Comparison of ENCODE assay signal across 15 cellular contexts in the genomic region with DNA sequence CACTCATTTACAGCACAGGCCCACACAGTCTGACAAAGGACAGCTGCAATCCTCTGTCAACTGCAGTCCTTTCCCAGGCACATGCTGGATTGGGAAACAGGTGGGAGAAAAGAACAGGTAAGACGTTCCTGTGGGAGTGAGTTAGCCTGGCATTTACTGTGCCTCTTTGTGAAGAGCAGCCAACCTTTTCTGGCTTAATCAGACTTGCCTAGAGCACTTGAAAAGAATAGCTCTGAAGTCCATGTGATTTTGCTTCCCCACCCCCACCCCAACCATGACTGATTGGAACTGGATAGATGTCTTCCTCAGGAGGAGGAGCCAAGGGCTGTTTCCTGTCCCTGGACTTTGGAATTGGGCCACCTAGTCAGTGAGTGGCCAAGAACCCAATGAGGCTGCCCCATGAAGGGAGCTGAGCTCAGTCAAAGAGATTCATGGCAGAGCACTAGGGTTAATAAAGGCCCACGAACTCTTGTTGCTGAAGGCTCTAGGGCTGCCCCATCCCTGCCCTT. TPM values are rescaled to one million over a fixed set of nuclear protein-coding genes. Genes with fewer than 3 reads are reported as not detected.
DNase-seq lines count a peak whose midpoint lies in the region; ATAC-seq, FAIRE-seq and TF ChIP-seq lines count a peak whose summit lies in the region.
"Had no signal": no experiment of that assay in that cellular context is flagged by ENCODE, and none has a peak within 500 bp of the region (broad histone marks: within the 10 kb centered on the region; RNA-seq: fewer than 3 reads in every experiment).

No MANE protein-coding gene starts in this region.

- 0 out of 2 replicates have a peak overlapping the region, but pooled peaks have one; percentile 3 for H2AFZ ChIP-seq in H1 (ENCODE audit: low read length)
- H2AFZ ChIP-seq: PC-9 had no signal

- ATAC-seq in right cardiac atrium (no peak), Right ventricle myocardium superior (ENCODE audit: poor library complexity) (no peak), psoas muscle (no peak)
- no peak for ATAC-seq in activated T-helper 17 cell treated with anti-CD3 and anti-CD28 coated beads, Interleukin-2, amount 50 U/mL, for 72 hours (replicated peaks)

- no peaks in the 10 kb centered on the region for H3K4me1 Mint-ChIP-seq in activated T-helper 17 cell treated with anti-CD3 and anti-CD28 coated beads, Interleukin-2, amount 50 U/mL, for 72 hours

- DNase-seq in right cardiac atrium = no peak
- DNase-seq in Right ventricle myocardium superior = no peak
- no peak for DNase-seq in H1 (ENCODE audit: low read depth in 1 of 2, low spot score in 2 of 2)
- DNase-seq in mucosa of gallbladder (ENCODE audit: low spot score) = peak; percentile 15
- no peak for DNase-seq in hypothalamus (lab: John Stamatoyannopoulos, UW)
- DNase-seq in psoas muscle = no peak
- DNase-seq: H7, Karpas-422, MM.1S, NCI-H1092 treated with DMSO at 0.1 percent for 48 hours, NCI-H524, PC-9 had no signal

- no peaks in the 10 kb centered on the region; the same call in 1 of the 2 replicates for H3K23me2 ChIP-seq in H1 (ENCODE audit: low read depth, low read length)

- H4K8ac ChIP-seq in H1 (ENCODE audit: extremely low read depth, insufficient read depth, low read length) = no peak overlapping the region

- peaks cover 8% of the 10 kb centered on the region for H3K36me3 Mint-ChIP-seq in activated T-helper 17 cell treated with anti-CD3 and anti-CD28 coated beads, Interleukin-2, amount 50 U/mL, for 72 hours (ENCODE audit: low read depth)
- H3K36me3 Mint-ChIP-seq: CD14-positive monocyte had no signal

- H3K27ac ChIP-seq in right cardiac atrium (ENCODE audit: low read length) (peak overlapping the region; percentile 47), H1 (ENCODE audit: low read depth, low read length) (no peak overlapping the region), psoas muscle (no peak overlapping the region)
- H3K27ac ChIP-seq: PC-9 had no signal

- no peak overlapping the region for H2BK12ac ChIP-seq in H1 (ENCODE audit: low read depth, low read length)

- H3K4ac ChIP-seq in H1 (replicated peaks; ENCODE audit: insufficient read length, low read depth, low read length) = no peak overlapping the region

- intact Hi-C loops in right cardiac atrium (cut with DNase I) = loop anchor here in 1 of 4 donors (10.0 kb wide), 1 partner anchor 51 kb away; the partner anchor contains the start of gene LIPH
- intact Hi-C loops in Right ventricle myocardium superior (cut with DNase I) = loop anchor here (5.0 kb wide), 1 partner anchor 74 kb away; no protein-coding TSS in a partner anchor
- intact Hi-C loops in psoas muscle (cut with DNase I) = no loop called here

- no peak overlapping the region for H3K56ac ChIP-seq in H1 (replicated peaks; ENCODE audit: insufficient read length, low read depth, low read length)

- no peak overlapping the region for H2BK15ac ChIP-seq in H1 (ENCODE audit: low read length)

- H3K18ac ChIP-seq in H1 (ENCODE audit: extremely low read depth, low read length) = no peak overlapping the region

- no peak overlapping the region for H2AK5ac ChIP-seq in H1 (ENCODE audit: low read depth, low read length)

- TF ChIP-seq EP300 in H1 (IDR thresholded peaks at IDR 0.05; ENCODE audit: borderline replicate concordance in 1 of 2, low read depth in 2 of 2, low read length in 2 of 2) = no peak

- H3K9me3 ChIP-seq in right cardiac atrium (ENCODE audit: control insufficient read depth, low read length) (no peaks in the 10 kb centered on the region), H1 (ENCODE audit: insufficient read depth in 2 of 2, low read depth in 1 of 2, low read length in 1 of 2) (no peaks in the 10 kb centered on the region), psoas muscle (no peaks in the 10 kb centered on the region)

- no peaks in the 10 kb centered on the region for H3K9me3 Mint-ChIP-seq in activated T-helper 17 cell treated with anti-CD3 and anti-CD28 coated beads, Interleukin-2, amount 50 U/mL, for 72 hours

- no peak overlapping the region for H3K14ac ChIP-seq in H1 (ENCODE audit: insufficient read length)

- H3K4me3 ChIP-seq in right cardiac atrium (ENCODE audit: low read length) (no peak overlapping the region), H1 (ENCODE audit: extremely low read depth in 1 of 4, insufficient read depth in 2 of 4, low read depth in 3 of 4, low read length in 4 of 4) (no peak overlapping the region), psoas muscle (no peak overlapping the region)
- H3K4me3 ChIP-seq: PC-9 had no signal

- H2BK120ac ChIP-seq in H1 (replicated peaks; ENCODE audit: low read depth, low read length) = no peak overlapping the region

- H3K9ac ChIP-seq in H1 (replicated peaks in 1 of 4; ENCODE audit: extremely low read depth in 1 of 4, low read depth in 3 of 4, low read length in 3 of 4) = no peak overlapping the region

- H3K23ac ChIP-seq in H1 (ENCODE audit: insufficient read length) = no peak overlapping the region

- no peak overlapping the region for H3K27ac Mint-ChIP-seq in activated T-helper 17 cell treated with anti-CD3 and anti-CD28 coated beads, Interleukin-2, amount 50 U/mL, for 72 hours
- H3K27ac Mint-ChIP-seq: CD14-positive monocyte had no signal

- no peak for TF ChIP-seq POLR2A in H1 (IDR thresholded peaks at IDR 0.05; ENCODE audit: control extremely low read depth in 1 of 2, low read depth in 2 of 2, low read length in 2 of 2)

- POLR2A ChIA-PET in H1 (lab: Charles Lee; ENCODE audit: partially characterized antibody) = no interaction called here

- H3K79me1 ChIP-seq in H1 (ENCODE audit: low read depth, low read length) = no peaks in the 10 kb centered on the region

- no peaks in the 10 kb centered on the region for H3K27me3 ChIP-seq in right cardiac atrium (ENCODE audit: control insufficient read depth, insufficient read depth)
- H3K27me3 ChIP-seq in H1 (replicated peaks in 1 of 4; ENCODE audit: control insufficient read depth in 3 of 4, extremely low read depth in 1 of 4, insufficient read depth in 3 of 4, low read length in 3 of 4) = no peaks in the 10 kb centered on the region
- no peaks in the 10 kb centered on the region for H3K27me3 ChIP-seq in psoas muscle (ENCODE audit: insufficient read depth in 3 of 3, low read length in 2 of 3)

- no peaks in the 10 kb centered on the region for H4K20me1 ChIP-seq in H1 (replicated peaks in 1 of 2; ENCODE audit: control insufficient read depth in 1 of 2, insufficient read depth in 2 of 2, low read length in 2 of 2)

- no peak for FAIRE-seq in H1 (lab: Jason Lieb, UNC)
- FAIRE-seq: GM12892 had no signal

- no peak overlapping the region for H3K4me3 Mint-ChIP-seq in activated T-helper 17 cell treated with anti-CD3 and anti-CD28 coated beads, Interleukin-2, amount 50 U/mL, for 72 hours
- H3K4me3 Mint-ChIP-seq: CD14-positive monocyte had no signal

- no peak for TF ChIP-seq RAD21 in H1 (IDR thresholded peaks at IDR 0.05 in 1 of 2, conservative IDR thresholded peaks at IDR 0.05 in 1 of 2; ENCODE audit: low read depth in 2 of 2, low read length in 2 of 2)

- H4K5ac ChIP-seq in H1 (ENCODE audit: insufficient read length, low read depth, low read length) = no peak overlapping the region

- TF ChIP-seq CTCF in H1 (IDR thresholded peaks at IDR 0.05; ENCODE audit: control extremely low read depth in 1 of 3, insufficient read depth in 1 of 3, low read depth in 1 of 3, low read length in 3 of 3) (no peak), psoas muscle (IDR thresholded peaks at IDR 0.05) (no peak)

- no peaks in the 10 kb centered on the region for H3K27me3 Mint-ChIP-seq in activated T-helper 17 cell treated with anti-CD3 and anti-CD28 coated beads, Interleukin-2, amount 50 U/mL, for 72 hours

- no peaks in the 10 kb centered on the region for H3K79me2 ChIP-seq in H1 (ENCODE audit: control insufficient read depth in 1 of 2, insufficient read depth in 2 of 2, low read length in 2 of 2)

- peaks cover 2% of the 10 kb centered on the region for H3K4me1 ChIP-seq in right cardiac atrium (ENCODE audit: control insufficient read depth, insufficient read depth, low read length)
- no peaks in the 10 kb centered on the region for H3K4me1 ChIP-seq in H1 (replicated peaks in 1 of 4; ENCODE audit: control insufficient read depth in 3 of 4, insufficient read depth in 4 of 4, low read length in 3 of 4)
- peaks cover 3% of the 10 kb centered on the region for H3K4me1 ChIP-seq in psoas muscle

- no peak overlapping the region for H3K4me2 ChIP-seq in H1 (ENCODE audit: insufficient read depth in 1 of 2, low read depth in 2 of 2, low read length in 2 of 2)
- H3K4me2 ChIP-seq: PC-9 had no signal

- WGBS in right cardiac atrium = 74% methylated on average over 2 of the region's 2 CpGs
- 79% methylated on average over 2 of the region's 2 CpGs; no CpG with 5 or more reads in 1 of the 2 experiments for WGBS in H1 (ENCODE audit: extremely low coverage in 1 of 2, insufficient coverage in 1 of 2, insufficient read length in 1 of 2, insufficient replicate concordance in 2 of 2, low coverage in 1 of 2, low lambda C conversion rate in 2 of 2, missing lambda C conversion rate in 1 of 2), 2 experiments
- WGBS in psoas muscle, 3 donors = 74 to 87% (median 77%) methylated on average over 2 of the region's 2 CpGs

- CTCF ChIA-PET in H1 (lab: Charles Lee; ENCODE audit: partially characterized antibody) = interaction anchor here (0.8 to 3.1 kb wide), 4 partner anchors 9 to 72 kb away, joined by 3 to 11 read pairs (median 3); no protein-coding TSS in a partner anchor

- H4K91ac ChIP-seq in H1 (replicated peaks; ENCODE audit: insufficient read length, low read length) = no peak overlapping the region

- no peak overlapping the region for H2BK5ac ChIP-seq in H1 (ENCODE audit: low read depth, low read length)

- H2BK20ac ChIP-seq in H1 (ENCODE audit: low read length) = no peak overlapping the region

- H3K36me3 ChIP-seq in H1 (ENCODE audit: control insufficient read depth in 2 of 4, insufficient read depth in 4 of 4, low read length in 3 of 4) (no peaks in the 10 kb centered on the region), psoas muscle (ENCODE audit: insufficient read depth in 1 of 2, low read depth in 1 of 2) (no peaks in the 10 kb centered on the region)

RNA-seq across cellular contexts. Expression of gene TMEM41A, which starts 4.7 kb away (rescaled TPM):
- total RNA-seq in right cardiac atrium (10 to 100 TPM; 10.9 to 11.8 (median 11.6) TPM), Right ventricle myocardium superior (9.2 TPM), mucosa of gallbladder (16.6 TPM), psoas muscle (10 to 100 TPM in 2 of 4 donors, 1 to 10 TPM in 2; 8.7 to 12.7 (median 10.4) TPM)
- polyA plus RNA-seq in right cardiac atrium (8.5 TPM), H1 (2011; rRNA removed) (17.5 and 20.1 TPM in 2 replicates), psoas muscle (10 to 100 TPM in 2 of 3 donors, 1 to 10 TPM in 1; 6.5 to 16.6 (median 11.8) TPM)
- total RNA-seq in H1 (2021; fragmentation: NEBNext Ultra II Directional; extraction: Animal tissue kit (Norgen Biotek cat#: 25700)) = 13.5 and 14.1 TPM in 2 replicates
- polyA plus RNA-seq in H1 (2011; cell fraction: cytosol; rRNA removed) = 13.7 TPM
- polyA plus RNA-seq in H1 (2011; cell fraction: nucleus; rRNA removed) = 13.5 TPM
- polyA plus RNA-seq in H1 (2012, experiment 1 of 2) = 9.9 to 11.5 TPM (median 10.2 TPM) in 4 replicates
- 7.0 TPM for polyA plus RNA-seq in H1 (2012, experiment 2 of 2)
- polyA plus RNA-seq in H1 (2013, experiment 1 of 2) = 16.9 TPM
- 19.5 TPM for polyA plus RNA-seq in H1 (2013, experiment 2 of 2)
- 22.0 and 26.3 TPM in 2 replicates for polyA minus RNA-seq in H1 (2011; rRNA and poly(A)+ RNA removed)
- 7.7 TPM for polyA minus RNA-seq in H1 (2011; cell fraction: cytosol; rRNA and poly(A)+ RNA removed)
- 25.1 TPM for polyA minus RNA-seq in H1 (2011; cell fraction: nucleus; rRNA and poly(A)+ RNA removed)
- total RNA-seq in activated T-helper 17 cell treated with anti-CD3 and anti-CD28 coated beads, Interleukin-2, amount 50 U/mL, for 72 hours = 10 to 100 TPM; 30.6 to 49.9 TPM

RNA-seq across cellular contexts. Expression of gene LIPH, which starts 48.9 kb away (rescaled TPM):
- under 1 TPM; 0.14 to 0.62 (median 0.31) TPM for total RNA-seq in right cardiac atrium
- 0.07 TPM for polyA plus RNA-seq in right cardiac atrium
- 0.43 TPM for total RNA-seq in Right ventricle myocardium superior
- 0.44 TPM in 1 of 2 replicates, not detected in the other for total RNA-seq in H1 (2021; fragmentation: NEBNext Ultra II Directional; extraction: Animal tissue kit (Norgen Biotek cat#: 25700))
- polyA plus RNA-seq in H1 (2011; rRNA removed) = 0.06 and 0.08 TPM in 2 replicates
- 0.05 TPM for polyA plus RNA-seq in H1 (2011; cell fraction: cytosol; rRNA removed)
- not detected for polyA plus RNA-seq in H1 (2011; cell fraction: nucleus; rRNA removed)
- 0.05 to 0.15 TPM (median 0.13 TPM) in 3 of 4 replicates, not detected in the other for polyA plus RNA-seq in H1 (2012, experiment 1 of 2)
- not detected for polyA plus RNA-seq in H1 (2012, experiment 2 of 2)
- 0.24 TPM for polyA plus RNA-seq in H1 (2013, experiment 1 of 2)
- 0.28 TPM for polyA plus RNA-seq in H1 (2013, experiment 2 of 2)
- 0.03 TPM in 1 of 2 replicates, not detected in the other for polyA minus RNA-seq in H1 (2011; rRNA and poly(A)+ RNA removed)
- not detected for polyA minus RNA-seq in H1 (2011; cell fraction: cytosol; rRNA and poly(A)+ RNA removed)
- polyA minus RNA-seq in H1 (2011; cell fraction: nucleus; rRNA and poly(A)+ RNA removed) = not detected
- total RNA-seq in mucosa of gallbladder = 34.0 TPM
- under 1 TPM in 1 of 2 donors, not detected in 1; 0.65 TPM for total RNA-seq in activated T-helper 17 cell treated with anti-CD3 and anti-CD28 coated beads, Interleukin-2, amount 50 U/mL, for 72 hours
- total RNA-seq in psoas muscle = not detected
- under 1 TPM in 2 of 3 donors, not detected in 1; 0.03 to 0.04 TPM for polyA plus RNA-seq in psoas muscle
- polyA plus RNA-seq: CD14-positive monocyte had no signal

Comparison
In these comparisons a context has a peak if more than half of its experiments do, and no peak if none do; other contexts are left out.
1. RNA of gene LIPH, which starts 48.9 kb away (total RNA-seq): 34.0 TPM in mucosa of gallbladder (single experiment); 0.65 TPM in activated T-helper 17 cell treated with anti-CD3 and anti-CD28 coated beads, Interleukin-2, amount 50 U/mL, for 72 hours, 0.43 TPM in Right ventricle myocardium superior (single experiment), 0.14 to 0.62 TPM in right cardiac atrium, 0.44 TPM in H1 and not detected in psoas muscle; every median in the first group is over 10 times any median in the second.